ENCODE assay signal across 19 cellular contexts in genomic region chr5:87136096-87136495, GRCh38.
A peak's percentile ranks its signal among the peaks of the same experiment; 100 is the strongest.
DNase-seq lines count a peak whose midpoint lies in the region; ATAC-seq, FAIRE-seq and TF ChIP-seq lines count a peak whose summit lies in the region.
"Had no signal": no experiment of that assay in that cellular context is flagged by ENCODE, and none has a peak within 500 bp of the region (broad histone marks: within the 10 kb centered on the region; RNA-seq: fewer than 3 reads in every experiment).

No MANE protein-coding gene starts in this region.

- no peak for TF ChIP-seq RAD21 in A549 (conservative IDR thresholded peaks at IDR 0.05 in 1 of 2, IDR thresholded peaks at IDR 0.05 in 1 of 2)
- TF ChIP-seq RAD21 in H1 (IDR thresholded peaks at IDR 0.05 in 1 of 2, conservative IDR thresholded peaks at IDR 0.05 in 1 of 2; ENCODE audit: low read depth in 2 of 2, low read length in 2 of 2) = no peak

- H3K9me3 ChIP-seq in A549 = no peaks in the 10 kb centered on the region
- no peaks in the 10 kb centered on the region for H3K9me3 ChIP-seq in H1 (ENCODE audit: insufficient read depth in 2 of 2, low read depth in 1 of 2, low read length in 1 of 2)
- H3K9me3 ChIP-seq in mesenchymal stem cell (ENCODE audit: control insufficient read depth, low read length) = no peaks in the 10 kb centered on the region
- no peaks in the 10 kb centered on the region for H3K9me3 ChIP-seq in stomach
- no peaks in the 10 kb centered on the region for H3K9me3 ChIP-seq in CD4-positive, alpha-beta T cell (ENCODE audit: control insufficient read depth, low read length)
- H3K9me3 ChIP-seq: adrenal gland had no signal

- H4K91ac ChIP-seq in H1 (replicated peaks; ENCODE audit: insufficient read length, low read length) (no peak overlapping the region), mesenchymal stem cell (ENCODE audit: low read length) (no peak overlapping the region)

- H3K4me2 ChIP-seq in A549 (0 out of 3 replicates have a peak overlapping the region, but pooled peaks have one; percentile 4), H1 (ENCODE audit: insufficient read depth in 1 of 2, low read depth in 2 of 2, low read length in 2 of 2) (no peak overlapping the region), mesenchymal stem cell (ENCODE audit: low read length, poor library complexity, severe bottlenecking) (no peak overlapping the region)

- H3K4me1 Mint-ChIP-seq in CD4-positive, alpha-beta T cell (ENCODE audit: low read depth) = no peaks in the 10 kb centered on the region

- no peaks in the 10 kb centered on the region for H3K79me1 ChIP-seq in H1 (ENCODE audit: low read depth, low read length)
- no peaks in the 10 kb centered on the region for H3K79me1 ChIP-seq in mesenchymal stem cell (replicated peaks; ENCODE audit: low read length, poor library complexity, severe bottlenecking)

- ATAC-seq in A549 (peak in 1 of 2 experiments; percentile 26; a peak in 1 of 6 replicates), HG02610 (IDR thresholded peaks at IDR 0.05; ENCODE audit: unreplicated experiment) (peak; percentile 40)
- ATAC-seq in CD4-positive, alpha-beta T cell (ENCODE audit: poor library complexity) = no peak
- ATAC-seq: naive thymus-derived CD8-positive, alpha-beta T cell had no signal

- H3K36me3 Mint-ChIP-seq in CD4-positive, alpha-beta T cell (ENCODE audit: low read depth) = no peaks in the 10 kb centered on the region
- H3K36me3 Mint-ChIP-seq: naive thymus-derived CD8-positive, alpha-beta T cell had no signal

- FAIRE-seq in A549 (lab: Jason Lieb, UNC) (no peak), H1 (lab: Jason Lieb, UNC) (no peak), GM12891 (lab: Jason Lieb, UNC) (no peak)
- FAIRE-seq: A204.1, G401.6 had no signal

- H4K20me1 ChIP-seq in H1 (replicated peaks in 1 of 2; ENCODE audit: control insufficient read depth in 1 of 2, insufficient read depth in 2 of 2, low read length in 2 of 2) = no peaks in the 10 kb centered on the region

- no peak overlapping the region for H3K23ac ChIP-seq in H1 (ENCODE audit: insufficient read length)
- no peak overlapping the region for H3K23ac ChIP-seq in mesenchymal stem cell (ENCODE audit: low read length in 2 of 2)

- no peak overlapping the region for H2BK15ac ChIP-seq in H1 (ENCODE audit: low read length)
- no peak overlapping the region for H2BK15ac ChIP-seq in mesenchymal stem cell (ENCODE audit: low read depth, poor library complexity, severe bottlenecking)

- H3K4me3 ChIP-seq in A549 (no peak overlapping the region), H1 (ENCODE audit: extremely low read depth in 1 of 4, insufficient read depth in 2 of 4, low read depth in 3 of 4, low read length in 4 of 4) (no peak overlapping the region), mesenchymal stem cell (ENCODE audit: insufficient read depth in 1 of 2, low read depth in 1 of 2, low read length in 2 of 2) (no peak overlapping the region), stomach (no peak overlapping the region)
- H3K4me3 ChIP-seq: adrenal gland had no signal

- H2BK5ac ChIP-seq in H1 (ENCODE audit: low read depth, low read length) (no peak overlapping the region), mesenchymal stem cell (ENCODE audit: low read depth, low read length, poor library complexity, severe bottlenecking) (no peak overlapping the region)

- no peak overlapping the region for H3K27ac ChIP-seq in A549
- no peak overlapping the region for H3K27ac ChIP-seq in H1 (ENCODE audit: low read depth, low read length)
- H3K27ac ChIP-seq in mesenchymal stem cell (ENCODE audit: low read length, poor library complexity, severe bottlenecking) = peak overlapping the region; percentile 36
- H3K27ac ChIP-seq in stomach = no peak overlapping the region
- no peak overlapping the region for H3K27ac ChIP-seq in CD4-positive, alpha-beta T cell (ENCODE audit: low read depth, low read length)
- H3K27ac ChIP-seq: adrenal gland had no signal

- H3K27ac Mint-ChIP-seq in CD4-positive, alpha-beta T cell = no peak overlapping the region
- H3K27ac Mint-ChIP-seq: memory B cell; naive thymus-derived CD8-positive, alpha-beta T cell had no signal

- TF ChIP-seq POLR2A in A549 (IDR thresholded peaks at IDR 0.05; ENCODE audit: low read length) (no peak), H1 (IDR thresholded peaks at IDR 0.05; ENCODE audit: control extremely low read depth in 1 of 2, low read depth in 2 of 2, low read length in 2 of 2) (no peak), stomach (IDR thresholded peaks at IDR 0.05) (no peak), GM12891 (IDR thresholded peaks at IDR 0.05; ENCODE audit: low read depth, low read length) (no peak)

- H3K9me3 Mint-ChIP-seq in CD4-positive, alpha-beta T cell = no peaks in the 10 kb centered on the region

- CTCF ChIA-PET in A549 (lab: Yijun Ruan, JAX) (interaction anchor here (0.6 kb wide), 1 partner anchor 29 kb away, joined by 3 read pairs; no protein-coding TSS in a partner anchor), H1 (lab: Charles Lee; ENCODE audit: partially characterized antibody) (no interaction called here)
- CTCF ChIA-PET in CD4-positive, alpha-beta T cell (lab: Charles Lee) = no interaction called here

- no peak overlapping the region for H3K14ac ChIP-seq in H1 (ENCODE audit: insufficient read length)
- H3K14ac ChIP-seq in mesenchymal stem cell (ENCODE audit: low read length in 2 of 2) = no peak overlapping the region

- no peaks in the 10 kb centered on the region for H3K27me3 Mint-ChIP-seq in CD4-positive, alpha-beta T cell
- H3K27me3 Mint-ChIP-seq: memory B cell; naive thymus-derived CD8-positive, alpha-beta T cell had no signal

- intact Hi-C loops in stomach (cut with DNase I; ENCODE audit: low total_unique reads) = no loop called here
- intact Hi-C loops in CD4-positive, alpha-beta T cell (cut with DNase I, micrococcal nuclease) = no loop called here

- TF ChIP-seq CTCF in A549 (IDR thresholded peaks at IDR 0.05) (no peak), H1 (IDR thresholded peaks at IDR 0.05; ENCODE audit: control extremely low read depth in 1 of 3, insufficient read depth in 1 of 3, low read depth in 1 of 3, low read length in 3 of 3) (no peak), stomach (IDR thresholded peaks at IDR 0.05) (no peak)
- no peak for TF ChIP-seq CTCF in CD4-positive, alpha-beta T cell (IDR thresholded peaks at IDR 0.05)

- H3K36me3 ChIP-seq in H1 (ENCODE audit: control insufficient read depth in 2 of 4, insufficient read depth in 4 of 4, low read length in 3 of 4) (no peaks in the 10 kb centered on the region), mesenchymal stem cell (ENCODE audit: control insufficient read depth in 1 of 2, insufficient read depth in 2 of 2, low read depth in 1 of 2, low read length in 2 of 2) (no peaks in the 10 kb centered on the region), stomach (no peaks in the 10 kb centered on the region)
- H3K36me3 ChIP-seq: adrenal gland had no signal

- no peak overlapping the region for H2BK120ac ChIP-seq in H1 (replicated peaks; ENCODE audit: low read depth, low read length)
- no peak overlapping the region for H2BK120ac ChIP-seq in mesenchymal stem cell (ENCODE audit: low read depth, low read length)

- H2AK5ac ChIP-seq in H1 (ENCODE audit: low read depth, low read length) = no peak overlapping the region
- no peak overlapping the region for H2AK5ac ChIP-seq in mesenchymal stem cell (ENCODE audit: low read length, severe bottlenecking)

- H3K4me3 Mint-ChIP-seq in CD4-positive, alpha-beta T cell = no peak overlapping the region
- H3K4me3 Mint-ChIP-seq: memory B cell; naive thymus-derived CD8-positive, alpha-beta T cell had no signal

- H3K4ac ChIP-seq in H1 (replicated peaks; ENCODE audit: insufficient read length, low read depth, low read length) (no peak overlapping the region), mesenchymal stem cell (ENCODE audit: low read depth in 1 of 2, low read length in 2 of 2) (no peak overlapping the region)

- no peak overlapping the region for H3K56ac ChIP-seq in H1 (replicated peaks; ENCODE audit: insufficient read length, low read depth, low read length)

- no peak overlapping the region for H2BK20ac ChIP-seq in H1 (ENCODE audit: low read length)

- POLR2A ChIA-PET in A549 (lab: Yijun Ruan, JAX) = no interaction called here
- POLR2A ChIA-PET in H1 (lab: Charles Lee; ENCODE audit: partially characterized antibody) = no interaction called here
- POLR2A ChIA-PET in CD4-positive, alpha-beta T cell (lab: Charles Lee) = interaction anchor here (1.0 to 1.8 kb wide), 2 partner anchors 15 to 65 kb away, joined by 3 to 4 read pairs; no protein-coding TSS in a partner anchor

- peak overlapping the region; percentile 89; the same call in 1 of the 2 replicates for H2AFZ ChIP-seq in H1 (ENCODE audit: low read length)
- H2AFZ ChIP-seq in mesenchymal stem cell (ENCODE audit: low read depth, low read length) = no peak overlapping the region

- no peak overlapping the region for H4K8ac ChIP-seq in H1 (ENCODE audit: extremely low read depth, insufficient read depth, low read length)
- H4K8ac ChIP-seq in mesenchymal stem cell (ENCODE audit: low read length) = no peak overlapping the region

- 23% methylated on average over 1 of the region's 1 CpG for WGBS in A549 (ENCODE audit: missing lambda C conversion rate)
- WGBS in H1 (ENCODE audit: extremely low coverage in 1 of 2, insufficient coverage in 1 of 2, insufficient read length in 1 of 2, insufficient replicate concordance in 2 of 2, low coverage in 1 of 2, low lambda C conversion rate in 2 of 2, missing lambda C conversion rate in 1 of 2), 2 experiments = 71% methylated on average over 1 of the region's 1 CpG; no CpG with 5 or more reads in 1 of the 2 experiments
- WGBS in mesenchymal stem cell = 73% methylated on average over 1 of the region's 1 CpG
- 32 to 56% (median 45%) methylated on average over 1 of the region's 1 CpG for WGBS in stomach, 5 donors

- H3K9ac ChIP-seq in H1 (replicated peaks in 1 of 4; ENCODE audit: extremely low read depth in 1 of 4, low read depth in 3 of 4, low read length in 3 of 4) = no peak overlapping the region
- peak overlapping the region; percentile 84 for H3K9ac ChIP-seq in mesenchymal stem cell (ENCODE audit: low read length)

- TF ChIP-seq EP300 in A549 (IDR thresholded peaks at IDR 0.05) (no peak), H1 (IDR thresholded peaks at IDR 0.05; ENCODE audit: borderline replicate concordance in 1 of 2, low read depth in 2 of 2, low read length in 2 of 2) (no peak), stomach (IDR thresholded peaks at IDR 0.05) (no peak)

- H3K23me2 ChIP-seq in H1 (ENCODE audit: low read depth, low read length) = no peaks in the 10 kb centered on the region

- H2BK12ac ChIP-seq in H1 (ENCODE audit: low read depth, low read length) (no peak overlapping the region), mesenchymal stem cell (ENCODE audit: low read length in 2 of 2) (no peak overlapping the region)

- H3K18ac ChIP-seq in H1 (ENCODE audit: extremely low read depth, low read length) (no peak overlapping the region), mesenchymal stem cell (ENCODE audit: low read depth in 1 of 2, low read length in 2 of 2) (no peak overlapping the region)

- DNase-seq in A549 (ENCODE audit: low read depth in 1 of 2, low spot score in 1 of 2) (no peak), H1 (ENCODE audit: low read depth in 1 of 2, low spot score in 2 of 2) (no peak), mesenchymal stem cell (no peak), stomach (no peak), KG1 (lab: John Stamatoyannopoulos, UW) (no peak), GM12891 (ENCODE audit: insufficient read length, low spot score) (no peak)
- DNase-seq in CD4-positive, alpha-beta T cell = no peak
- DNase-seq: activated gamma-delta T cell; adrenal gland; C1 segment of cervical spinal cord; caudate nucleus; HCEC 1CT; naive thymus-derived CD8-positive, alpha-beta T cell; NCI-H1930; stimulated activated CD4-positive, alpha-beta T cell treated with anti-CD3 and anti-CD28 coated beads, Interleukin-2, amount 100 ng/mL, for 48 hours had no signal

- no peaks in the 10 kb centered on the region for H3K79me2 ChIP-seq in H1 (ENCODE audit: control insufficient read depth in 1 of 2, insufficient read depth in 2 of 2, low read length in 2 of 2)

- H3K27me3 ChIP-seq in H1 (replicated peaks in 1 of 4; ENCODE audit: control insufficient read depth in 3 of 4, extremely low read depth in 1 of 4, insufficient read depth in 3 of 4, low read length in 3 of 4) (no peaks in the 10 kb centered on the region), mesenchymal stem cell (ENCODE audit: control insufficient read depth in 1 of 2, insufficient read depth in 1 of 2, low read length in 2 of 2) (no peaks in the 10 kb centered on the region), stomach (no peaks in the 10 kb centered on the region)
- no peaks in the 10 kb centered on the region for H3K27me3 ChIP-seq in CD4-positive, alpha-beta T cell (ENCODE audit: control insufficient read depth, insufficient read depth, low read length)
- H3K27me3 ChIP-seq: adrenal gland had no signal

- H3K4me1 ChIP-seq in A549 (no peaks in the 10 kb centered on the region), H1 (replicated peaks in 1 of 4; ENCODE audit: control insufficient read depth in 3 of 4, insufficient read depth in 4 of 4, low read length in 3 of 4) (peaks cover 0 to 3% (median 0%) of the 10 kb centered on the region in 4 experiments; a peak in 1 of 7 replicates), mesenchymal stem cell (ENCODE audit: control insufficient read depth, insufficient read depth, low read depth, low read length) (no peaks in the 10 kb centered on the region), stomach (peaks cover 0 to 7% (median 0%) of the 10 kb centered on the region in 4 donors)
- H3K4me1 ChIP-seq: adrenal gland had no signal

- H4K5ac ChIP-seq in H1 (ENCODE audit: insufficient read length, low read depth, low read length) = no peak overlapping the region
